In the genomic region with DNA sequence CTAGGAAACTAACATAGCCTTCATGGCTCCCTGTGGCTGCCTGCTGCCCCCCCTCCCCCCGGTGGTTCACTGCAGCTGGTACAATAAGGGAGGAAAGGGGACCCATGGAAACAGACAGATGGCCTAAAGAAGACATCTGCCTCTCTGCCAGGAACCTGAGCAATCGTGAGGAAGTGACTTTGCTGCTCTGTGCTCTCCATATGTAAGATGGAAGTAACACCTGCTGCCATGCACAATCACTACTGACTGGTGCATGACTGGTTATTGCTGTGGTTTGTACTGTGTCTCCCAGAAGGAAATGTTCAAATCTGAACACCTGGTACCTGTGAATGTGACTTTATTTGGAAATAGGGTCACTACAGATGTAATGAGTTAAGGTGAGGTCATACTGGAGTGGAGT, we compare ENCODE assay signal across 23 cellular contexts. TPM values are rescaled to one million over a fixed set of nuclear protein-coding genes. Genes with fewer than 3 reads are reported as not detected.
DNase-seq lines count a peak whose midpoint lies in the region; ATAC-seq, FAIRE-seq and TF ChIP-seq lines count a peak whose summit lies in the region.
"Had no signal": no experiment of that assay in that cellular context is flagged by ENCODE, and none has a peak within 500 bp of the region (broad histone marks: within the 10 kb centered on the region; RNA-seq: fewer than 3 reads in every experiment).

No MANE protein-coding gene starts in this region.

- CTCF ChIA-PET in A549 (lab: Yijun Ruan, JAX) = no interaction called here

- TF ChIP-seq EP300 in A549 (IDR thresholded peaks at IDR 0.05) = no peak

- TF ChIP-seq CTCF in A549 (IDR thresholded peaks at IDR 0.05) = no peak
- TF ChIP-seq CTCF in RWPE2 (IDR thresholded peaks at IDR 0.05; ENCODE audit: poor library complexity, severe bottlenecking) = no peak
- no peak for TF ChIP-seq CTCF in foreskin fibroblast (IDR thresholded peaks at IDR 0.05; ENCODE audit: low read depth, low read length)
- TF ChIP-seq CTCF in prostate gland (IDR thresholded peaks at IDR 0.05) = no peak

- intact Hi-C loops in prostate gland (cut with DNase I) = no loop called here

- peak; percentile 23 for FAIRE-seq in A549 (lab: Jason Lieb, UNC)
- FAIRE-seq: frontal cortex, HTR-8/SVneo, pancreas had no signal

- DNase-seq in A549 (ENCODE audit: low read depth in 1 of 2, low spot score in 1 of 2) (no peak), DMS53 treated with DMSO at 0.1 percent for 48 hours (lab: John Stamatoyannopoulos, UW; ENCODE audit: unreplicated experiment) (peak; percentile 90), NCI-H146 treated with DMSO at 0.1 percent for 48 hours (lab: John Stamatoyannopoulos, UW; ENCODE audit: unreplicated experiment) (peak; percentile 9), RWPE2 (ENCODE audit: low spot score) (no peak), foreskin fibroblast (no peak), prostate gland (ENCODE audit: low spot score) (no peak), substantia nigra (lab: John Stamatoyannopoulos, UW) (no peak)
- DNase-seq: activated CD4-positive, CD25-positive, alpha-beta regulatory T cell; CD8-positive, alpha-beta memory T cell; dermis blood vessel endothelial cell; H9; Karpas-422; left cardiac atrium; mesendoderm; pancreas; stimulated activated naive CD8-positive, alpha-beta T cell treated with anti-CD3 and anti-CD28 coated beads, Interleukin-15, Interleukin-2, amounts not matched to agents 100 U/mL and 50 U/mL, for 24 hours had no signal

- H3K27ac ChIP-seq in A549 (no peak overlapping the region), RWPE2 (ENCODE audit: poor library complexity, severe bottlenecking) (peak overlapping the region; percentile 59), prostate gland (no peak overlapping the region), substantia nigra (ENCODE audit: low read depth, low read length, poor library complexity, severe bottlenecking) (no peak overlapping the region)
- H3K27ac ChIP-seq: pancreas, SK-N-MC, tibial nerve had no signal

- H3K36me3 ChIP-seq in RWPE2 (ENCODE audit: low read depth) (no peaks in the 10 kb centered on the region), prostate gland (no peaks in the 10 kb centered on the region)
- H3K36me3 ChIP-seq: pancreas, tibial nerve had no signal

- WGBS in A549 (ENCODE audit: missing lambda C conversion rate) = 90% methylated on average over 1 of the region's 2 CpGs
- WGBS in prostate gland = 90% methylated on average over 2 of the region's 2 CpGs

- TF ChIP-seq RAD21 in A549 (conservative IDR thresholded peaks at IDR 0.05 in 1 of 2, IDR thresholded peaks at IDR 0.05 in 1 of 2) = no peak

- H3K4me3 ChIP-seq in A549 (no peak overlapping the region), RWPE2 (ENCODE audit: severe bottlenecking) (no peak overlapping the region), foreskin fibroblast (ENCODE audit: low read depth in 1 of 2, low read length in 2 of 2) (no peak overlapping the region), prostate gland (no peak overlapping the region)
- H3K4me3 ChIP-seq: pancreas, SK-N-MC, tibial nerve had no signal

- ATAC-seq in A549 = no peak
- no peak for ATAC-seq in RWPE2 (ENCODE audit: low read depth)
- ATAC-seq in GM18505 (IDR thresholded peaks at IDR 0.05; ENCODE audit: unreplicated experiment) = no peak
- ATAC-seq: left cardiac atrium; natural killer cell treated with Interleukin-12 subunit alpha and Interleukin-12 subunit beta and Interleukin-15 and Interleukin-18, amount 100 ng/mL, for 72 hours; Panc1; pancreas; stimulated activated naive CD8-positive, alpha-beta T cell treated with anti-CD3 and anti-CD28 coated beads, Interleukin-15, Interleukin-2, amounts not matched to agents 100 U/mL and 50 U/mL, for 24 hours had no signal

- H3K4me1 ChIP-seq in A549 = peaks cover 11% of the 10 kb centered on the region
- H3K4me1 ChIP-seq in RWPE2 (ENCODE audit: insufficient read depth, poor library complexity, severe bottlenecking) = peaks cover 4% of the 10 kb centered on the region
- H3K4me1 ChIP-seq in prostate gland (replicated peaks) = no peaks in the 10 kb centered on the region
- H3K4me1 ChIP-seq: pancreas had no signal

- H3K27me3 ChIP-seq in RWPE2 (ENCODE audit: insufficient read depth, poor library complexity, severe bottlenecking) (no peaks in the 10 kb centered on the region), prostate gland (replicated peaks; ENCODE audit: insufficient read depth) (no peaks in the 10 kb centered on the region)
- H3K27me3 ChIP-seq: pancreas, tibial nerve had no signal

- POLR2A ChIA-PET in A549 (lab: Yijun Ruan, JAX) = no interaction called here

- TF ChIP-seq POLR2A in A549 (IDR thresholded peaks at IDR 0.05; ENCODE audit: low read length) (no peak), prostate gland (IDR thresholded peaks at IDR 0.05) (no peak), GM18505 (IDR thresholded peaks at IDR 0.05; ENCODE audit: borderline replicate concordance, extremely low read depth, insufficient read depth, insufficient read length) (no peak)

- no peak overlapping the region for H3K4me2 ChIP-seq in A549

- H3K9me3 ChIP-seq in A549 (peaks cover 9% of the 10 kb centered on the region; the same call in 1 of the 3 replicates), RWPE2 (ENCODE audit: severe bottlenecking) (no peaks in the 10 kb centered on the region), prostate gland (no peaks in the 10 kb centered on the region)

TF ChIP-seq in A549, 52 proteins besides CTCF, POLR2A, EP300 and RAD21:
- TF ChIP-seq RARB (CRISPR knock-in tag; IDR thresholded peaks at IDR 0.05) = no peak
- TF ChIP-seq FOXS1 (CRISPR knock-in tag; IDR thresholded peaks at IDR 0.05) = no peak
- TF ChIP-seq EHF (CRISPR knock-in tag; IDR thresholded peaks at IDR 0.05) = no peak
- no peak for TF ChIP-seq ZSCAN20 (CRISPR knock-in tag; IDR thresholded peaks at IDR 0.05)

RNA-seq across cellular contexts. Expression of gene CD99L2, which starts 43.6 kb away (rescaled TPM):
- polyA plus RNA-seq in A549 (2011; rRNA removed) (65.3 and 66.5 TPM in 2 replicates), A549 (2017; fragmentation: RNase III; extraction: RNeasy Plus Mini Kit Qiagen cat#74134 plus additional on column Dnase treatment) (41.8 to 58.3 TPM (median 50.5 TPM) in 3 replicates)
- 42.4 and 52.0 TPM in 2 replicates for polyA plus RNA-seq in A549 (2012; cell fraction: cytosol; rRNA removed)
- 65.3 and 66.7 TPM in 2 replicates for polyA plus RNA-seq in A549 (2012; cell fraction: nucleus; rRNA removed)
- polyA minus RNA-seq in A549 (2011; rRNA and poly(A)+ RNA removed) = 67.2 and 68.7 TPM in 2 replicates
- 10 to 100 TPM; 32.6 to 53.3 TPM for total RNA-seq in prostate gland

Comparison
In these comparisons a context has a peak if more than half of its experiments do, and no peak if none do; other contexts are left out.
1. DNase-seq: peak in DMS53 treated with DMSO at 0.1 percent for 48 hours (single experiment) and NCI-H146 treated with DMSO at 0.1 percent for 48 hours (single experiment); none in A549 (0 of 2), RWPE2 (single experiment), foreskin fibroblast (0 of 2), prostate gland (single experiment) and substantia nigra (0 of 49).